ENCODE assay signal across 1 cellular context in the genomic region with DNA sequence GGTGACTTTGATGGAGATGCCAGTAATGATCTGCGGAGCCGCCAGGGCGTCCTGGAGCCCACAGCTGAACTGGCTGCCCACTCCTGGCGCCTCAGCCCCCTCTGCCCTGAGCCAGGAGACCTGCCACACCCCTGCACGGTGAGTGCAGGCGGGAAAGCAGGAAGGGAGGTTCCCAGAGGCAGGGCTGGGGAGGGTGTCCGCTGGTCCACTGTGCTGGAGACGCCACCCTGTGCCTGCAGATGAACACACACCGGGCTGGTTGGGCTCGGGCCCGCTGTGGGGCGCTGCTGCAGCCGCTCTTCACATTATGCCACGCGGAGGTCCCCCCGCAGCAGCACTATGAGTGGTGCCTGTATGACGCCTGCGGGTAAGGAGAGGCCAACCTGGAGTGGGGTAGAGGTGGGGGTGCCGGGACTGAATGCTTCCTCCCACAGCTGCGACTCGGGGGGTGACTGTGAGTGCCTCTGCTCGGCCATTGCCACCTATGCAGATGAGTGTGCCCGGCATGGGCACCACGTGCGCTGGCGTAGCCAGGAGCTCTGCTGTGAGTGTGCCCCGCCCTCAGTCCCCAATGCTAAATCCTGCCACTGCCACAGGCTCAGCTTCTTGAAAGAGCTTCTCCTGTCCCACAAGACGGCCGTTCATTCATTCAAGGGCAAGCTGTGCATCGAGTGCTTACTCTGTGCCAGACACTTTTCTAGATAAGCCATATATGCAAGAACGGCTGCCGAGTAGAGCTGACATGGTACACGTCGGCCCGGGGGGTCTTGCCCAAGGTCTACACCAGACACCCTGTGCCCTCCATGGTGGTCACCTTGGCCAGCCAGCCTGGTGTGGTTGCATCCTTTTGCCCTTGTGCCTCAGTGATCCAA.
A peak's percentile ranks its signal among the peaks of the same experiment; 100 is the strongest.
TF ChIP-seq lines count a peak whose summit lies in the region.

No MANE protein-coding gene starts in this region.

TF ChIP-seq in HEK293, 187 proteins besides CTCF, POLR2A, EP300 and RAD21 (continued from another document):
- no peak; the same call in 1 of the 2 replicates for TF ChIP-seq ZFHX2 (tag by site-specific recombination; conservative IDR thresholded peaks at IDR 0.05)
- TF ChIP-seq, protein P1, sequence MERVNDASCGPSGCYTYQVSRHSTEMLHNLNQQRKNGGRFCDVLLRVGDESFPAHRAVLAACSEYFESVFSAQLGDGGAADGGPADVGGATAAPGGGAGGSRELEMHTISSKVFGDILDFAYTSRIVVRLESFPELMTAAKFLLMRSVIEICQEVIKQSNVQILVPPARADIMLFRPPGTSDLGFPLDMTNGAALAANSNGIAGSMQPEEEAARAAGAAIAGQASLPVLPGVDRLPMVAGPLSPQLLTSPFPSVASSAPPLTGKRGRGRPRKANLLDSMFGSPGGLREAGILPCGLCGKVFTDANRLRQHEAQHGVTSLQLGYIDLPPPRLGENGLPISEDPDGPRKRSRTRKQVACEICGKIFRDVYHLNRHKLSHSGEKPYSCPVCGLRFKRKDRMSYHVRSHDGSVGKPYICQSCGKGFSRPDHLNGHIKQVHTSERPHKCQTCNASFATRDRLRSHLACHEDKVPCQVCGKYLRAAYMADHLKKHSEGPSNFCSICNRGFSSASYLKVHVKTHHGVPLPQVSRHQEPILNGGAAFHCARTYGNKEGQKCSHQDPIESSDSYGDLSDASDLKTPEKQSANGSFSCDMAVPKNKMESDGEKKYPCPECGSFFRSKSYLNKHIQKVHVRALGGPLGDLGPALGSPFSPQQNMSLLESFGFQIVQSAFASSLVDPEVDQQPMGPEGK (tag by site-specific recombination; IDR thresholded peaks at IDR 0.05) = peak; percentile 40; the same call in 1 of the 2 replicates
- TF ChIP-seq, protein P2, sequence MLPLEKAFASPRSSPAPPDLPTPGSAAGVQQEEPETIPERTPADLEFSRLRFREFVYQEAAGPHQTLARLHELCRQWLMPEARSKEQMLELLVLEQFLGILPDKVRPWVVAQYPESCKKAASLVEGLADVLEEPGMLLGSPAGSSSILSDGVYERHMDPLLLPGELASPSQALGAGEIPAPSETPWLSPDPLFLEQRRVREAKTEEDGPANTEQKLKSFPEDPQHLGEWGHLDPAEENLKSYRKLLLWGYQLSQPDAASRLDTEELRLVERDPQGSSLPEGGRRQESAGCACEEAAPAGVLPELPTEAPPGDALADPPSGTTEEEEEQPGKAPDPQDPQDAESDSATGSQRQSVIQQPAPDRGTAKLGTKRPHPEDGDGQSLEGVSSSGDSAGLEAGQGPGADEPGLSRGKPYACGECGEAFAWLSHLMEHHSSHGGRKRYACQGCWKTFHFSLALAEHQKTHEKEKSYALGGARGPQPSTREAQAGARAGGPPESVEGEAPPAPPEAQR (tag by site-specific recombination; IDR thresholded peaks at IDR 0.05) = no peak
- no peak for TF ChIP-seq ZNF830 (tag by site-specific recombination; IDR thresholded peaks at IDR 0.05; ENCODE audit: low read depth)
- TF ChIP-seq, protein P3, sequence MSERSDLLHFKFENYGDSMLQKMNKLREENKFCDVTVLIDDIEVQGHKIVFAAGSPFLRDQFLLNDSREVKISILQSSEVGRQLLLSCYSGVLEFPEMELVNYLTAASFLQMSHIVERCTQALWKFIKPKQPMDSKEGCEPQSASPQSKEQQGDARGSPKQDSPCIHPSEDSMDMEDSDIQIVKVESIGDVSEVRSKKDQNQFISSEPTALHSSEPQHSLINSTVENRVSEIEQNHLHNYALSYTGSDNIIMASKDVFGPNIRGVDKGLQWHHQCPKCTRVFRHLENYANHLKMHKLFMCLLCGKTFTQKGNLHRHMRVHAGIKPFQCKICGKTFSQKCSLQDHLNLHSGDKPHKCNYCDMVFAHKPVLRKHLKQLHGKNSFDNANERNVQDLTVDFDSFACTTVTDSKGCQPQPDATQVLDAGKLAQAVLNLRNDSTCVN (tag by site-specific recombination; optimal IDR thresholded peaks at IDR 0.05) = no peak
- TF ChIP-seq ZBTB48 (tag by site-specific recombination; IDR thresholded peaks at IDR 0.05) = no peak
- no peak for TF ChIP-seq ZNF394 (tag by site-specific recombination; IDR thresholded peaks at IDR 0.05; ENCODE audit: borderline replicate concordance)
- peak; percentile 87 for TF ChIP-seq ZNF335 (tag by site-specific recombination; conservative IDR thresholded peaks at IDR 0.05)
- no peak for TF ChIP-seq ZNF19 (tag by site-specific recombination; IDR thresholded peaks at IDR 0.05; ENCODE audit: low read depth)
- TF ChIP-seq ZNF624 (tag by site-specific recombination; IDR thresholded peaks at IDR 0.05) = no peak
- peak; percentile 86 for TF ChIP-seq ZNF610 (tag by site-specific recombination; IDR thresholded peaks at IDR 0.05; ENCODE audit: borderline replicate concordance)
- TF ChIP-seq ZIC2 (tag by site-specific recombination; IDR thresholded peaks at IDR 0.05) = peak; percentile 81
- TF ChIP-seq ZNF548 (tag by site-specific recombination; IDR thresholded peaks at IDR 0.05) = no peak
- TF ChIP-seq, protein P4, sequence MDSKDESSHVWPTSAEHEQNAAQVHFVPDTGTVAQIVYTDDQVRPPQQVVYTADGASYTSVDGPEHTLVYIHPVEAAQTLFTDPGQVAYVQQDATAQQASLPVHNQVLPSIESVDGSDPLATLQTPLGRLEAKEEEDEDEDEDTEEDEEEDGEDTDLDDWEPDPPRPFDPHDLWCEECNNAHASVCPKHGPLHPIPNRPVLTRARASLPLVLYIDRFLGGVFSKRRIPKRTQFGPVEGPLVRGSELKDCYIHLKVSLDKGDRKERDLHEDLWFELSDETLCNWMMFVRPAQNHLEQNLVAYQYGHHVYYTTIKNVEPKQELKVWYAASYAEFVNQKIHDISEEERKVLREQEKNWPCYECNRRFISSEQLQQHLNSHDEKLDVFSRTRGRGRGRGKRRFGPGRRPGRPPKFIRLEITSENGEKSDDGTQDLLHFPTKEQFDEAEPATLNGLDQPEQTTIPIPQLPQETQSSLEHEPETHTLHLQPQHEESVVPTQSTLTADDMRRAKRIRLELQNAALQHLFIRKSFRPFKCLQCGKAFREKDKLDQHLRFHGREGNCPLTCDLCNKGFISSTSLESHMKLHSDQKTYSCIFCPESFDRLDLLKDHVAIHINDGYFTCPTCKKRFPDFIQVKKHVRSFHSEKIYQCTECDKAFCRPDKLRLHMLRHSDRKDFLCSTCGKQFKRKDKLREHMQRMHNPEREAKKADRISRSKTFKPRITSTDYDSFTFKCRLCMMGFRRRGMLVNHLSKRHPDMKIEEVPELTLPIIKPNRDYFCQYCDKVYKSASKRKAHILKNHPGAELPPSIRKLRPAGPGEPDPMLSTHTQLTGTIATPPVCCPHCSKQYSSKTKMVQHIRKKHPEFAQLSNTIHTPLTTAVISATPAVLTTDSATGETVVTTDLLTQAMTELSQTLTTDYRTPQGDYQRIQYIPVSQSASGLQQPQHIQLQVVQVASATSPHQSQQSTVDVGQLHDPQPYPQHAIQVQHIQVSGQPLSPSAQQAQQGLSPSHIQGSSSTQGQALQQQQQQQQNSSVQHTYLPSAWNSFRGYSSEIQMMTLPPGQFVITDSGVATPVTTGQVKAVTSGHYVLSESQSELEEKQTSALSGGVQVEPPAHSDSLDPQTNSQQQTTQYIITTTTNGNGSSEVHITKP (tag by site-specific recombination; IDR thresholded peaks at IDR 0.05) = peak; percentile 80
- no peak for TF ChIP-seq ZNF112 (tag by site-specific recombination; IDR thresholded peaks at IDR 0.05)
- TF ChIP-seq GLI4 (tag by site-specific recombination; IDR thresholded peaks at IDR 0.05) = no peak
- 0 out of 2 replicates have a peak, but pooled peaks have one; percentile 26 for TF ChIP-seq EGR2 (tag by site-specific recombination; IDR thresholded peaks at IDR 0.05; ENCODE audit: low read depth)
- 0 out of 2 replicates have a peak, but pooled peaks have one; percentile 23 for TF ChIP-seq ZNF423 (tag by site-specific recombination; IDR thresholded peaks at IDR 0.05)
- peak; percentile 73; the same call in 1 of the 2 replicates for TF ChIP-seq GLIS1 (tag by site-specific recombination; IDR thresholded peaks at IDR 0.05)
- TF ChIP-seq, protein P5, sequence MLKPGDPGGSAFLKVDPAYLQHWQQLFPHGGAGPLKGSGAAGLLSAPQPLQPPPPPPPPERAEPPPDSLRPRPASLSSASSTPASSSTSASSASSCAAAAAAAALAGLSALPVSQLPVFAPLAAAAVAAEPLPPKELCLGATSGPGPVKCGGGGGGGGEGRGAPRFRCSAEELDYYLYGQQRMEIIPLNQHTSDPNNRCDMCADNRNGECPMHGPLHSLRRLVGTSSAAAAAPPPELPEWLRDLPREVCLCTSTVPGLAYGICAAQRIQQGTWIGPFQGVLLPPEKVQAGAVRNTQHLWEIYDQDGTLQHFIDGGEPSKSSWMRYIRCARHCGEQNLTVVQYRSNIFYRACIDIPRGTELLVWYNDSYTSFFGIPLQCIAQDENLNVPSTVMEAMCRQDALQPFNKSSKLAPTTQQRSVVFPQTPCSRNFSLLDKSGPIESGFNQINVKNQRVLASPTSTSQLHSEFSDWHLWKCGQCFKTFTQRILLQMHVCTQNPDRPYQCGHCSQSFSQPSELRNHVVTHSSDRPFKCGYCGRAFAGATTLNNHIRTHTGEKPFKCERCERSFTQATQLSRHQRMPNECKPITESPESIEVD (tag by site-specific recombination; IDR thresholded peaks at IDR 0.05) = no peak
- TF ChIP-seq KLF7 (tag by site-specific recombination; IDR thresholded peaks at IDR 0.05; ENCODE audit: borderline replicate concordance) = peak; percentile 34; the same call in 1 of the 2 replicates
- TF ChIP-seq KLF1 (tag by site-specific recombination; IDR thresholded peaks at IDR 0.05) = peak; percentile 87
- no peak for TF ChIP-seq HOXD13 (CRISPR knock-in tag; IDR thresholded peaks at IDR 0.05; ENCODE audit: borderline replicate concordance)
- TF ChIP-seq, protein P6, sequence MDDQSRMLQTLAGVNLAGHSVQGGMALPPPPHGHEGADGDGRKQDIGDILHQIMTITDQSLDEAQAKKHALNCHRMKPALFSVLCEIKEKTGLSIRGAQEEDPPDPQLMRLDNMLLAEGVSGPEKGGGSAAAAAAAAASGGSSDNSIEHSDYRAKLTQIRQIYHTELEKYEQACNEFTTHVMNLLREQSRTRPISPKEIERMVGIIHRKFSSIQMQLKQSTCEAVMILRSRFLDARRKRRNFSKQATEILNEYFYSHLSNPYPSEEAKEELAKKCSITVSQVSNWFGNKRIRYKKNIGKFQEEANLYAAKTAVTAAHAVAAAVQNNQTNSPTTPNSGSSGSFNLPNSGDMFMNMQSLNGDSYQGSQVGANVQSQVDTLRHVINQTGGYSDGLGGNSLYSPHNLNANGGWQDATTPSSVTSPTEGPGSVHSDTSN (CRISPR knock-in tag; IDR thresholded peaks at IDR 0.05) = no peak
- TF ChIP-seq ZNF843 (tag by site-specific recombination; IDR thresholded peaks at IDR 0.05) = no peak
- peak; percentile 76 for TF ChIP-seq ZNF341 (tag by site-specific recombination; IDR thresholded peaks at IDR 0.05; ENCODE audit: low read depth)
- TF ChIP-seq, protein P7, sequence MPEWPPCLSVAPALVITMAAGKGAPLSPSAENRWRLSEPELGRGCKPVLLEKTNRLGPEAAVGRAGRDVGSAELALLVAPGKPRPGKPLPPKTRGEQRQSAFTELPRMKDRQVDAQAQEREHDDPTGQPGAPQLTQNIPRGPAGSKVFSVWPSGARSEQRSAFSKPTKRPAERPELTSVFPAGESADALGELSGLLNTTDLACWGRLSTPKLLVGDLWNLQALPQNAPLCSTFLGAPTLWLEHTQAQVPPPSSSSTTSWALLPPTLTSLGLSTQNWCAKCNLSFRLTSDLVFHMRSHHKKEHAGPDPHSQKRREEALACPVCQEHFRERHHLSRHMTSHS (tag by site-specific recombination; IDR thresholded peaks at IDR 0.05) = no peak
- no peak for TF ChIP-seq ZNF792 (tag by site-specific recombination; IDR thresholded peaks at IDR 0.05)
